Comparison of ENCODE assay signal across 8 cellular contexts in the genomic region with DNA sequence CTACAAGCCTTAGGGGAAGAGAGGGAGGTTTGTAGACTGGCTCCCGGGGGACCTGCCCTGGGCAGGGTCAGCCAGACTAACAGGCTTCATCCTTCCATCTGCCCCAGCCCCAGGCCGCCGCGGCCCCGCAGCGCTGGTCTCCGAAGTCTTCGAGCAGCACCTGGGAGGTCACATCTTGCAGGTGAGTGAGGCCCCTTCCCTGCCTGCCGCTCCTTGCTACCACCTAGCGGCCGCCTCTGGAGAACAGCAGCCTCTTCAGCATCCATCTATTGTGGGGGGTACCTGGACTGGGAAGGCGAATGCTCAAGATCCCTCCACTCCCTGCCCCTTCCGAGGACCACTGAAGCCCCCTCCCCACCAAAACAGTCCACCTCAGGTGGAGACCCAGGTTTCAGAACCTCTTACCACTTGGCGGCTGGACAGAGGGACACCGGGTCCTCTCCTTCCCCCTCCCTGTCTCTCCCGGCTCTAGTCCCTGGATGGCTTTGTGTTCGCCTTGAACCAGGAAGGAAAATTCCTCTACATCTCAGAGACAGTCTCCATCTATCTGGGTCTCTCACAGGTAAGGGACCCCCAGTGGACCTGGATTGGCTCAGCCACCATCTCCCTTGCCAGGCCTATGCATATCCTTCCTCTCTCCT. TPM values are rescaled to one million over a fixed set of nuclear protein-coding genes. Genes with fewer than 3 reads are reported as not detected.
A peak's percentile ranks its signal among the peaks of the same experiment; 100 is the strongest.
DNase-seq lines count a peak whose midpoint lies in the region; ATAC-seq and TF ChIP-seq lines count a peak whose summit lies in the region.

No MANE protein-coding gene starts in this region.

- no peak overlapping the region for H3K4me3 ChIP-seq in GM23248
- H3K4me3 ChIP-seq in right atrium auricular region: no peak overlapping the region

- H3K9me3 ChIP-seq in GM23248 (ENCODE audit: low read depth) (no peaks in the 10 kb centered on the region), right atrium auricular region (no peaks in the 10 kb centered on the region)

- H3K79me2 ChIP-seq in GM23248 (ENCODE audit: insufficient read depth): no peaks in the 10 kb centered on the region

- peak; percentile 47 for DNase-seq in AG08395 (ENCODE audit: low spot score)
- peak; percentile 52 for DNase-seq in GM23248
- DNase-seq in OCI-M1 (lab: John Stamatoyannopoulos, UW): peak; percentile 42
- DNase-seq in activated effector memory CD4-positive, alpha-beta T cell treated with Interleukin-2 at 50 U/mL for 16 hours: peak; percentile 52
- DNase-seq in right atrium auricular region (ENCODE audit: low spot score): no peak
- peak; percentile 31 to 40 (median 38) for DNase-seq in stimulated activated CD4-positive, alpha-beta T cell treated with anti-CD3 and anti-CD28 coated beads, Interleukin-12 subunit alpha, Interleukin-12 subunit beta, amount 100 ng/mL, for 48 hours (ENCODE audit: low read depth in 2 of 3, low spot score in 1 of 3)
- DNase-seq in DMS114 treated with DMSO at 0.1 percent for 48 hours (lab: John Stamatoyannopoulos, UW; ENCODE audit: unreplicated experiment): no peak

- H3K4me1 ChIP-seq in GM23248 (ENCODE audit: insufficient read depth): peaks cover 13% of the 10 kb centered on the region
- peaks cover 0 to 8% of the 10 kb centered on the region in 2 donors for H3K4me1 ChIP-seq in right atrium auricular region

- 22 to 25% methylated on average over 16 to 17 of the region's 17 CpGs for WGBS in GM23248 (ENCODE audit: low coverage in 1 of 2, low lambda C conversion rate in 2 of 2, missing lambda C conversion rate in 2 of 2), 2 experiments

- no peak overlapping the region for H3K27ac ChIP-seq in GM23248
- no peak overlapping the region for H3K27ac ChIP-seq in right atrium auricular region

- no peak for ATAC-seq in GM21367 (IDR thresholded peaks at IDR 0.05; ENCODE audit: unreplicated experiment)

- H2AFZ ChIP-seq in GM23248: no peak overlapping the region

- TF ChIP-seq CTCF in right atrium auricular region (IDR thresholded peaks at IDR 0.05): peak; percentile 61 to 84

- H3K9me2 ChIP-seq in GM23248 (ENCODE audit: insufficient read depth): no peaks in the 10 kb centered on the region

- no peak overlapping the region for H3K9ac ChIP-seq in GM23248

- no peak overlapping the region for H3K4me2 ChIP-seq in GM23248 (ENCODE audit: unreplicated experiment)

- in situ Hi-C loops in GM23248 (cut with MboI): no loop called here

- H4K20me1 ChIP-seq in GM23248 (ENCODE audit: insufficient read depth): no peaks in the 10 kb centered on the region

- H3F3A ChIP-seq in GM23248 (ENCODE audit: insufficient read depth): peaks cover 9% of the 10 kb centered on the region

- H3K27me3 ChIP-seq in GM23248 (replicated peaks; ENCODE audit: insufficient read depth) (no peaks in the 10 kb centered on the region), right atrium auricular region (peaks cover 6 to 11% of the 10 kb centered on the region in 2 donors)

- no peaks in the 10 kb centered on the region for H3K36me3 ChIP-seq in GM23248 (ENCODE audit: low read depth)
- no peaks in the 10 kb centered on the region for H3K36me3 ChIP-seq in right atrium auricular region

RNA-seq across cellular contexts. Expression of gene NPAS1, which starts 12.7 kb away (rescaled TPM):
- total RNA-seq in GM23248 (2014; rRNA removed; shearing (Covaris generic)): 8.6 and 10.6 TPM in 2 replicates
- polyA plus RNA-seq in GM23248 (2016; fragmentation: Nextera tagmentation; extraction: Ambion mirVana): 21.1 and 23.2 TPM in 2 replicates
- under 1 TPM in 1 of 2 donors, not detected in 1; 0.39 TPM for total RNA-seq in right atrium auricular region

RNA-seq across cellular contexts. Expression of gene TMEM160, which starts 16.1 kb away (rescaled TPM):
- 21.7 and 23.8 TPM in 2 replicates for total RNA-seq in GM23248 (2014; rRNA removed; shearing (Covaris generic))
- 57.8 and 64.1 TPM in 2 replicates for polyA plus RNA-seq in GM23248 (2016; fragmentation: Nextera tagmentation; extraction: Ambion mirVana)
- 10 to 100 TPM; 47.8 to 51.0 TPM for total RNA-seq in right atrium auricular region

Comparison
In these comparisons a context has a peak if more than half of its experiments do, and no peak if none do; other contexts are left out.
1. DNase-seq: peak in AG08395 (single experiment), GM23248 (single experiment), OCI-M1 (single experiment), activated effector memory CD4-positive, alpha-beta T cell treated with Interleukin-2 at 50 U/mL for 16 hours (single experiment) and stimulated activated CD4-positive, alpha-beta T cell treated with anti-CD3 and anti-CD28 coated beads, Interleukin-12 subunit alpha, Interleukin-12 subunit beta, amount 100 ng/mL, for 48 hours (3 of 3); none in right atrium auricular region (single experiment) and DMS114 treated with DMSO at 0.1 percent for 48 hours (single experiment).